ENCODE assay signal across 26 cellular contexts in the genomic region with DNA sequence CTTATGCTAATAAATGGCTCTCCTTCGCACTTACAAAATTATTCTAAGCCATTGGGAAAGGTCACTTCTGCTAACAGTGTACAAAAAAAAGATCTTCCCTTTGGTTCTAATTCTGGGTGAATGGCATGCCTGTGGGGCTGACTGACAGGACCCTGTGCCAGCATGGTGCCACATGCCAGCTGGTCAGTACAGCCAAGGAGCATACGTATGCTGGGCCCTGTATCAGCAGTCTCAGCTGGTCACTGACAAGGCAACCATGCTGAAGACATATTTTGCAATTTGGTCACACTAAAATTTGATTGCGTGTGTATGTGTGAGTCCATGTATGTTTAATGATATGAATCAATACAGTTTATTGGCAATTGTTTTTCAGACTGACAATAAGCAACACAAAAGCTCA.
DNase-seq lines count a peak whose midpoint lies in the region; ATAC-seq, FAIRE-seq and TF ChIP-seq lines count a peak whose summit lies in the region.
"Had no signal": no experiment of that assay in that cellular context is flagged by ENCODE, and none has a peak within 500 bp of the region (broad histone marks: within the 10 kb centered on the region; RNA-seq: fewer than 3 reads in every experiment).

No MANE protein-coding gene starts in this region.

- H3K4me1 ChIP-seq in keratinocyte (ENCODE audit: control insufficient read depth, extremely low read depth, insufficient read depth, low read length): peaks cover 22% of the 10 kb centered on the region
- peaks cover 0 to 39% (median 22%) of the 10 kb centered on the region in 4 donors for H3K4me1 ChIP-seq in tibial artery
- H3K4me1 ChIP-seq: HAP-1 had no signal

- H3K27me3 ChIP-seq in MG63 (no peaks in the 10 kb centered on the region), keratinocyte (ENCODE audit: control insufficient read depth, extremely low read depth, insufficient read depth, low read length) (no peaks in the 10 kb centered on the region), tibial artery (no peaks in the 10 kb centered on the region)
- H3K27me3 ChIP-seq: dorsolateral prefrontal cortex, upper lobe of left lung had no signal

- no peak for TF ChIP-seq CTCF in keratinocyte (optimal IDR thresholded peaks at IDR 0.05 in 1 of 3, IDR thresholded peaks at IDR 0.05 in 1 of 3, conservative IDR thresholded peaks at IDR 0.05 in 1 of 3; ENCODE audit: extremely low read depth in 1 of 3, insufficient read depth in 2 of 3, low read length in 3 of 3)
- TF ChIP-seq CTCF in tibial artery (IDR thresholded peaks at IDR 0.05): no peak

- H3K4me3 ChIP-seq in MG63 (no peak overlapping the region), keratinocyte (ENCODE audit: control insufficient read depth in 2 of 3, extremely low read depth in 1 of 3, insufficient read depth in 2 of 3, low read depth in 1 of 3, low read length in 3 of 3) (no peak overlapping the region), tibial artery (no peak overlapping the region)
- H3K4me3 ChIP-seq: dorsolateral prefrontal cortex, HAP-1, SK-N-MC, upper lobe of left lung had no signal

- DNase-seq in MG63: peak; percentile 89
- DNase-seq in cerebellar cortex (ENCODE audit: low spot score): peak; percentile 94
- DNase-seq in keratinocyte (ENCODE audit: low read depth, low spot score): no peak
- DNase-seq in tibial artery: peak; percentile 56 to 83
- DNase-seq in NCI-H1048 (lab: John Stamatoyannopoulos, UW): no peak
- no peak for DNase-seq in activated effector memory CD4-positive, alpha-beta T cell treated with Interleukin-2 at 50 U/mL for 16 hours
- DNase-seq: activated CD4-positive, alpha-beta T cell treated with anti-CD3 and anti-CD28 coated beads, Interleukin-2, amount 50 U/mL, for 4 hours; activated CD8-positive, alpha-beta memory T cell treated with anti-CD3 and anti-CD28 coated beads, Interleukin-2, amount 50 U/mL, for 48 hours; activated effector memory CD4-positive, alpha-beta T cell treated with anti-CD3 and anti-CD28 coated beads, Interleukin-2, amount 50 U/mL, for 16 hours; DMS79; hypothalamus; MM.1S; naive thymus-derived CD8-positive, alpha-beta T cell; NCI-H1694 treated with DMSO at 0.1 percent for 48 hours; NCI-H2227 treated with DMSO at 0.1 percent for 48 hours; stimulated activated CD4-positive, alpha-beta T cell treated with anti-CD3 and anti-CD28 coated beads, Interleukin-2, amount 100 ng/mL, for 24 hours; stimulated activated naive B cell treated with anti-CD40 and anti-IgM and Interleukin-4, amounts not matched to agents 10 μg/mL and 1 μg/mL and 100 μg/mL, for 72 hours; T-helper 2 cell had no signal

- intact Hi-C loops in tibial artery (cut with DNase I; ENCODE audit: low total_unique reads): no loop called here

- no peak overlapping the region for H3K9ac ChIP-seq in keratinocyte (ENCODE audit: control insufficient read depth, extremely low read depth, insufficient read depth, low read length)
- H3K9ac ChIP-seq: parathyroid adenoma had no signal

- H3K4me2 ChIP-seq in keratinocyte (ENCODE audit: control insufficient read depth, extremely low read depth, insufficient read depth, low read depth, low read length): peak overlapping the region; percentile 22

- no peak for ATAC-seq in HG02852 (IDR thresholded peaks at IDR 0.05; ENCODE audit: unreplicated experiment)
- ATAC-seq: HepG2; naive thymus-derived CD8-positive, alpha-beta T cell; stimulated activated naive B cell treated with anti-CD40 and anti-IgM and Interleukin-4, amounts not matched to agents 10 μg/mL and 1 μg/mL and 100 μg/mL, for 72 hours had no signal

- H3K36me3 ChIP-seq in MG63 (no peaks in the 10 kb centered on the region), keratinocyte (ENCODE audit: control insufficient read depth in 2 of 2, extremely low read depth in 1 of 2, insufficient read depth in 2 of 2, low read length in 2 of 2) (no peaks in the 10 kb centered on the region), tibial artery (no peaks in the 10 kb centered on the region)
- H3K36me3 ChIP-seq: HAP-1, upper lobe of left lung had no signal

- no peak for FAIRE-seq in keratinocyte (lab: Jason Lieb, UNC)
- FAIRE-seq: HepG2, islet of Langerhans had no signal

- H3K9me1 ChIP-seq in keratinocyte (ENCODE audit: control insufficient read depth, extremely low read depth, insufficient read depth, low read length): no peaks in the 10 kb centered on the region

- no peaks in the 10 kb centered on the region for H3K79me2 ChIP-seq in keratinocyte (ENCODE audit: control insufficient read depth, insufficient read depth, low read length)
- H3K79me2 ChIP-seq: parathyroid adenoma had no signal

- peak overlapping the region; percentile 27 for H3K27ac ChIP-seq in keratinocyte (ENCODE audit: control insufficient read depth, insufficient read depth, low read length)
- peak overlapping the region; percentile 36 to 44 for H3K27ac ChIP-seq in tibial artery
- H3K27ac ChIP-seq: parathyroid adenoma, SK-N-MC, upper lobe of left lung had no signal

- H3K9me3 ChIP-seq in MG63 (no peaks in the 10 kb centered on the region), keratinocyte (ENCODE audit: control insufficient read depth, low read depth, low read length) (no peaks in the 10 kb centered on the region), tibial artery (no peaks in the 10 kb centered on the region)
- H3K9me3 ChIP-seq: HAP-1, upper lobe of left lung had no signal

- H4K20me1 ChIP-seq in keratinocyte (ENCODE audit: control insufficient read depth, extremely low read depth, insufficient read depth, low read length): no peaks in the 10 kb centered on the region

- dilution Hi-C loops in keratinocyte (cut with MboI; ENCODE audit: extremely low pct_ligation_motif_present, low sequenced_read_pairs): no loop called here

- H2AFZ ChIP-seq in keratinocyte (ENCODE audit: control insufficient read depth, low read length): no peak overlapping the region
- H2AFZ ChIP-seq: parathyroid adenoma had no signal

Comparison
In these comparisons a context has a peak if more than half of its experiments do, and no peak if none do; other contexts are left out.
1. DNase-seq: peak in MG63 (single experiment), cerebellar cortex (single experiment) and tibial artery (2 of 2); none in keratinocyte (single experiment), NCI-H1048 (single experiment) and activated effector memory CD4-positive, alpha-beta T cell treated with Interleukin-2 at 50 U/mL for 16 hours (single experiment).